ENCODE assay signal across 28 cellular contexts in the genomic region with DNA sequence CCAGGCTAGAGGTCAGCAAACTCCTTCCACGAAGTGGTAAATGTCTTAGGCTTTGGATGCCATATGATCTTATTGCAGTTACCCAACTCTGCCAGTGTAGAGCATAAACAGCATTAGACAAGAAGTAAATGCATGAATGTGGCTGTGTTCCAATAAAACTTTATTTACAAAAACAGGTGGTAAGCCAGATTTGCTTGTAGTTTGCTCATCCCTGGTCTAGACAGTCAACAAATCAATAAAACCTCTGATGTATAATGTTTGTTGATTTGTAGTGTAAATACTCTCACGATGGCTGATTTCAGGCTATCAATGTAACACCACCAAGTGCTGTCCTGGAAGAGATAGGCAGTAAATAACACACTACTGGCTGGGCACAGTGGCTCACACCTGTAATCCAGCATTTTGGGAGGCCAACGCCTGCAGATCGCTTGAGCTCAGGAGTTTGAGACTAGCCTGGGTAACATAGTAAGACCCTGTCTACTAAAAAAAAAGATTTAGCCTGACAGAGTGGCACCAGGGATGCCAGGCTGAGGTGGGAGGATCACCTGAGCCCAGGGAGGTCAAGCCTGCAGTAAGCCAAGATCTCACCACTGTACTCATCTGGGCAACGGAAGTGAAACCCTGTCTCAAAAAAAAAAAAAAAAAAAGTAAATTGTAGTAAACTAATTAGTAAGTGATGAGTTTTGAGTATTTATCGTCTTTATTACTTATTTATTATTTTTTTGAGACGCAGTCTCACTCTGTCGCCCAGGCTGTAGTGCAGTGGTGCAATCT. TPM values are rescaled to one million over a fixed set of nuclear protein-coding genes. Genes with fewer than 3 reads are reported as not detected.
DNase-seq lines count a peak whose midpoint lies in the region; ATAC-seq, FAIRE-seq and TF ChIP-seq lines count a peak whose summit lies in the region.
"Had no signal": no experiment of that assay in that cellular context is flagged by ENCODE, and none has a peak within 500 bp of the region (broad histone marks: within the 10 kb centered on the region; RNA-seq: fewer than 3 reads in every experiment).

No MANE protein-coding gene starts in this region.

- no peaks in the 10 kb centered on the region for H3K4me1 ChIP-seq in PC-3 (ENCODE audit: insufficient read depth, low read length)
- H3K4me1 ChIP-seq in K562 (replicated peaks in 1 of 2; ENCODE audit: control insufficient read depth in 2 of 2, insufficient read depth in 2 of 2, low read length in 2 of 2) = no peaks in the 10 kb centered on the region
- H3K4me1 ChIP-seq: BLaER1 treated with 17β-estradiol and CSF1 and Interleukin-3, amounts not matched to agents 10 nM and 100 nM; Caco-2; Peyer's patch had no signal

- H3K36me3 ChIP-seq in PC-3 (ENCODE audit: low read depth, low read length) (no peaks in the 10 kb centered on the region), K562 (ENCODE audit: control insufficient read depth, insufficient read depth, low read length) (no peaks in the 10 kb centered on the region)
- H3K36me3 ChIP-seq: BLaER1 treated with 17β-estradiol and CSF1 and Interleukin-3, amounts not matched to agents 10 nM and 100 nM; Peyer's patch had no signal

- H4K20me1 ChIP-seq in PC-3 (ENCODE audit: low read length) (no peaks in the 10 kb centered on the region), K562 (replicated peaks; ENCODE audit: control insufficient read depth, insufficient read depth, low read length) (no peaks in the 10 kb centered on the region)
- H4K20me1 ChIP-seq: BLaER1 treated with 17β-estradiol and CSF1 and Interleukin-3, amounts not matched to agents 10 nM and 100 nM had no signal

- no peaks in the 10 kb centered on the region for H3K79me2 ChIP-seq in PC-3 (ENCODE audit: low read length)
- no peaks in the 10 kb centered on the region for H3K79me2 ChIP-seq in K562 (ENCODE audit: control insufficient read depth, insufficient read depth, low read length)

- TF ChIP-seq RAD21 in K562 (CRISPR knock-in tag; conservative IDR thresholded peaks at IDR 0.05 in 1 of 2, IDR thresholded peaks at IDR 0.05 in 1 of 2) = no peak

- intact Hi-C loops in PC-3 (cut with micrococcal nuclease) = no loop called here
- intact Hi-C loops in K562 (cut with micrococcal nuclease) = no loop called here

- no peak overlapping the region for H2AFZ ChIP-seq in PC-3 (ENCODE audit: low read length)
- no peak overlapping the region for H2AFZ ChIP-seq in K562 (ENCODE audit: low read depth, low read length)

- no peak for TF ChIP-seq EP300 in K562 (IDR thresholded peaks at IDR 0.05; ENCODE audit: low read length)

- no peaks in the 10 kb centered on the region for H3K27me3 ChIP-seq in PC-3 (ENCODE audit: low read length)
- H3K27me3 ChIP-seq in K562 (ENCODE audit: control insufficient read depth in 2 of 2, insufficient read depth in 2 of 2, low read length in 2 of 2) = peaks cover 2 to 5% of the 10 kb centered on the region in 2 experiments; a peak in 3 of 5 replicates
- H3K27me3 ChIP-seq: BLaER1 treated with 17β-estradiol and CSF1 and Interleukin-3, amounts not matched to agents 10 nM and 100 nM; Peyer's patch had no signal

- TF ChIP-seq CTCF in PC-3 (conservative IDR thresholded peaks at IDR 0.05; ENCODE audit: low read depth, low read length) (no peak), K562 (IDR thresholded peaks at IDR 0.05 in 2 of 3, conservative IDR thresholded peaks at IDR 0.05 in 1 of 3; ENCODE audit: insufficient read depth in 2 of 3, low read depth in 1 of 3, low read length in 3 of 3) (no peak)

- no peak for TF ChIP-seq POLR2A in K562 (conservative IDR thresholded peaks at IDR 0.05)

- in situ Hi-C loops in K562 (cut with MboI) = no loop called here

- H3K4me2 ChIP-seq in PC-3 (ENCODE audit: low read length) (no peak overlapping the region), K562 (ENCODE audit: insufficient read depth, low read length) (no peak overlapping the region)
- H3K4me2 ChIP-seq: BLaER1 treated with 17β-estradiol and CSF1 and Interleukin-3, amounts not matched to agents 10 nM and 100 nM had no signal

- no peaks in the 10 kb centered on the region for H3F3A ChIP-seq in PC-3 (ENCODE audit: low read length, unreplicated experiment)

- WGBS in K562 (ENCODE audit: insufficient coverage, low coverage, missing lambda C conversion rate) = 25% methylated on average over 8 of the region's 8 CpGs

- DNase-seq in DMS 273 (lab: John Stamatoyannopoulos, UW; ENCODE audit: unreplicated experiment) = peak; percentile 16
- no peak for DNase-seq in DMS 273 treated with DMSO at 0.1 percent for 48 hours (lab: John Stamatoyannopoulos, UW)
- DNase-seq in PC-3 = peak; percentile 30
- no peak for DNase-seq in K562 (ENCODE audit: extremely low read depth in 1 of 4, low spot score in 3 of 4)
- DNase-seq in putamen (ENCODE audit: low spot score) = no peak
- DNase-seq: Caco-2; CD4-positive, alpha-beta memory T cell; DMS153; GDM1; GOT3; HCEC 1CT; Karpas-422; NCI-H1092; NCI-H1436; NCI-H187 treated with DMSO at 0.1 percent for 48 hours; NCI-H2227 treated with DMSO at 0.1 percent for 48 hours; NCI-H510A treated with DMSO at 0.1 percent for 48 hours; NCI-H748 treated with DMSO at 0.1 percent for 48 hours; Peyer's patch; Right ventricle myocardium superior; T-helper 2 cell had no signal

- no peak overlapping the region for H3K9ac ChIP-seq in PC-3 (ENCODE audit: low read length)
- no peak overlapping the region for H3K9ac ChIP-seq in K562 (ENCODE audit: insufficient read depth in 1 of 2, low read depth in 2 of 2, low read length in 2 of 2)
- H3K9ac ChIP-seq: BLaER1 treated with 17β-estradiol and CSF1 and Interleukin-3, amounts not matched to agents 10 nM and 100 nM had no signal

- H3K9me1 ChIP-seq in K562 (ENCODE audit: control insufficient read depth, insufficient read depth, low read length) = no peaks in the 10 kb centered on the region

- POLR2A ChIA-PET in PC-3 (lab: Charles Lee; ENCODE audit: unreplicated experiment) = no interaction called here
- POLR2A ChIA-PET in K562 (lab: Yijun Ruan, JAX) = interaction anchor here (0.6 kb wide), 1 partner anchor 133 kb away, joined by 3 read pairs; a partner anchor contains a TSS

- H3K27ac ChIP-seq in PC-3 (ENCODE audit: low read length) (no peak overlapping the region), K562 (ENCODE audit: extremely low read depth, low read depth, low read length) (no peak overlapping the region)
- H3K27ac ChIP-seq: 22Rv1; BLaER1 treated with 17β-estradiol and CSF1 and Interleukin-3, amounts not matched to agents 10 nM and 100 nM; Peyer's patch had no signal

- CTCF ChIA-PET in PC-3 (lab: Charles Lee) = no interaction called here
- CTCF ChIA-PET in K562 (lab: Yijun Ruan, JAX; ENCODE audit: low intra/inter-chr PET ratio) = no interaction called here

- ATAC-seq in PC-3 (no peak), K562 (no peak), GM19455 (IDR thresholded peaks at IDR 0.05; ENCODE audit: unreplicated experiment) (no peak), HG02884 (IDR thresholded peaks at IDR 0.05; ENCODE audit: unreplicated experiment) (no peak), SK-N-SH treated with all-trans-retinoic acid at 6 μM for 48 hours (no peak)

- H3K9me3 ChIP-seq in PC-3 (ENCODE audit: low read length) = no peaks in the 10 kb centered on the region
- H3K9me3 ChIP-seq in K562 (replicated peaks; ENCODE audit: control insufficient read depth, insufficient read depth, low read depth, low read length) = peaks cover 3% of the 10 kb centered on the region; the same call in 1 of the 2 replicates
- H3K9me3 ChIP-seq: Peyer's patch had no signal

- no peak for FAIRE-seq in K562 (lab: Jason Lieb, UNC)

- no peaks in the 10 kb centered on the region for H3K9me2 ChIP-seq in PC-3 (replicated peaks; ENCODE audit: low read length)

- no TSS peak for BruUV-seq in PC-3 (replicated peaks; lab: Mats Ljungman, UMichigan)
- BruUV-seq in K562 (replicated peaks; lab: Mats Ljungman, UMichigan) = no TSS peak

- H3K4me3 ChIP-seq in PC-3 (ENCODE audit: low read length) = no peak overlapping the region
- H3K4me3 ChIP-seq in K562 = no peak overlapping the region
- H3K4me3 ChIP-seq: BLaER1 treated with 17β-estradiol and CSF1 and Interleukin-3, amounts not matched to agents 10 nM and 100 nM; Peyer's patch had no signal

RNA-seq across cellular contexts. Expression of a gene that starts 6.9 kb away (rescaled TPM):
- 0.17 and 1.1 TPM in 2 replicates for total RNA-seq in PC-3 (2014; rRNA removed)
- total RNA-seq in K562 (2011; cell fraction: chromatin; rRNA removed; ENCODE audit: low replicate concordance) = 0.60 and 2.4 TPM in 2 replicates
- total RNA-seq in K562 (2011; cell fraction: nucleolus; rRNA removed) = 0.39 and 3.2 TPM in 2 replicates
- 0.95 and 1.5 TPM in 2 replicates for total RNA-seq in K562 (2011; cell fraction: nucleoplasm; rRNA removed)
- total RNA-seq in K562 (2014; rRNA removed) = 0.04 and 0.32 TPM in 2 replicates
- total RNA-seq in K562 (2014; rRNA removed; fragmentation: Illumina TruSeq; extraction: Trizol) = 0.13 and 0.47 TPM in 2 replicates
- total RNA-seq in K562 (2015; rRNA removed; fragmentation: Illumina TruSeq; extraction: Trizol) = 0.45 and 0.47 TPM in 2 replicates
- total RNA-seq in K562 (2021) = 0.56 and 1.1 TPM in 2 replicates
- 1.4 and 3.3 TPM in 2 replicates for polyA plus RNA-seq in K562 (2011; rRNA removed)
- 0.84 and 3.5 TPM in 2 replicates for polyA plus RNA-seq in K562 (2011; cell fraction: cytosol; rRNA removed)
- polyA plus RNA-seq in K562 (2011; cell fraction: nucleus; rRNA removed) = 0.46 and 1.6 TPM in 2 replicates
- 2.2 and 2.5 TPM in 2 replicates for polyA plus RNA-seq in K562 (2012)
- polyA plus RNA-seq in K562 (2014; fragmentation: Illumina TruSeq; extraction: Trizol) = 0.21 and 0.46 TPM in 2 replicates
- polyA plus RNA-seq in K562 (2014; fragmentation: Nextera tagmentation; extraction: Ambion mirVana) = 1 to 10 TPM in 1 of 2 experiments, under 1 TPM in 1; 0.76 to 1.5 TPM
- polyA plus RNA-seq in K562 (2014; rRNA removed) = 0.85 and 1.1 TPM in 2 replicates
- polyA minus RNA-seq in K562 (2011; rRNA and poly(A)+ RNA removed) = 0.09 and 0.81 TPM in 2 replicates
- polyA minus RNA-seq in K562 (2011; cell fraction: cytosol; rRNA and poly(A)+ RNA removed) = 0.86 TPM in 1 of 2 replicates, not detected in the other
- 0.40 and 0.44 TPM in 2 replicates for polyA minus RNA-seq in K562 (2011; cell fraction: nucleus; rRNA and poly(A)+ RNA removed)
- total RNA-seq: Caco-2; CD4-positive, alpha-beta memory T cell; Peyer's patch; Right ventricle myocardium superior had no signal
- polyA plus RNA-seq: CD4-positive, alpha-beta memory T cell; IgD-negative memory B cell had no signal

RNA-seq across cellular contexts. Expression of a gene that starts 15.8 kb away (rescaled TPM):
- total RNA-seq in PC-3 (2014; rRNA removed) (not detected in 2 replicates), K562 (2014; rRNA removed) (not detected in 2 replicates), K562 (2014; rRNA removed; fragmentation: Illumina TruSeq; extraction: Trizol) (not detected in 2 replicates), K562 (2015; rRNA removed; fragmentation: Illumina TruSeq; extraction: Trizol) (not detected in 2 replicates), K562 (2021) (not detected in 2 replicates)
- total RNA-seq in K562 (2011; cell fraction: chromatin; rRNA removed; ENCODE audit: low replicate concordance) = not detected in 2 replicates
- total RNA-seq in K562 (2011; cell fraction: nucleolus; rRNA removed) = not detected in 2 replicates
- not detected in 2 replicates for total RNA-seq in K562 (2011; cell fraction: nucleoplasm; rRNA removed)
- polyA plus RNA-seq in K562 (2011; rRNA removed) (not detected in 2 replicates), K562 (2014; fragmentation: Illumina TruSeq; extraction: Trizol) (not detected in 2 replicates), K562 (2014; fragmentation: Nextera tagmentation; extraction: Ambion mirVana) (not detected), K562 (2014; rRNA removed) (not detected in 2 replicates)
- not detected in 2 replicates for polyA plus RNA-seq in K562 (2011; cell fraction: cytosol; rRNA removed)
- polyA plus RNA-seq in K562 (2011; cell fraction: nucleus; rRNA removed) = not detected in 2 replicates
- not detected in 2 replicates for polyA plus RNA-seq in K562 (2012)
- not detected in 2 replicates for polyA minus RNA-seq in K562 (2011; rRNA and poly(A)+ RNA removed)
- not detected in 2 replicates for polyA minus RNA-seq in K562 (2011; cell fraction: cytosol; rRNA and poly(A)+ RNA removed)
- not detected in 2 replicates for polyA minus RNA-seq in K562 (2011; cell fraction: nucleus; rRNA and poly(A)+ RNA removed)
- total RNA-seq: Caco-2; CD4-positive, alpha-beta memory T cell; MCF 10A; Peyer's patch had no signal
- polyA plus RNA-seq: CD4-positive, alpha-beta memory T cell; IgD-negative memory B cell had no signal

RNA-seq across cellular contexts. Expression of a gene that starts 19.0 kb away (rescaled TPM):
- total RNA-seq in PC-3 (2014; rRNA removed) (241 and 318 TPM in 2 replicates), K562 (2014; rRNA removed) (215 TPM in 2 replicates), K562 (2014; rRNA removed; fragmentation: Illumina TruSeq; extraction: Trizol) (122 and 133 TPM in 2 replicates), K562 (2015; rRNA removed; fragmentation: Illumina TruSeq; extraction: Trizol) (157 and 163 TPM in 2 replicates), K562 (2021) (233 and 248 TPM in 2 replicates)
- 205 and 214 TPM in 2 replicates for total RNA-seq in K562 (2011; cell fraction: chromatin; rRNA removed; ENCODE audit: low replicate concordance)
- 106 and 120 TPM in 2 replicates for total RNA-seq in K562 (2011; cell fraction: nucleolus; rRNA removed)
- total RNA-seq in K562 (2011; cell fraction: nucleoplasm; rRNA removed) = 138 and 174 TPM in 2 replicates
- polyA plus RNA-seq in K562 (2011; rRNA removed) (60.8 and 85.9 TPM in 2 replicates), K562 (2014; fragmentation: Illumina TruSeq; extraction: Trizol) (236 and 246 TPM in 2 replicates), K562 (2014; fragmentation: Nextera tagmentation; extraction: Ambion mirVana) (10 to 100 TPM; 58.3 to 93.8 TPM), K562 (2014; rRNA removed) (114 and 169 TPM in 2 replicates)
- 79.1 and 143 TPM in 2 replicates for polyA plus RNA-seq in K562 (2011; cell fraction: cytosol; rRNA removed)
- polyA plus RNA-seq in K562 (2011; cell fraction: nucleus; rRNA removed) = 147 and 154 TPM in 2 replicates
- 163 and 198 TPM in 2 replicates for polyA plus RNA-seq in K562 (2012)
- 54.7 and 73.9 TPM in 2 replicates for polyA minus RNA-seq in K562 (2011; rRNA and poly(A)+ RNA removed)
- 70.6 and 94.1 TPM in 2 replicates for polyA minus RNA-seq in K562 (2011; cell fraction: cytosol; rRNA and poly(A)+ RNA removed)
- polyA minus RNA-seq in K562 (2011; cell fraction: nucleus; rRNA and poly(A)+ RNA removed) = 27.5 and 55.3 TPM in 2 replicates

RNA-seq across cellular contexts. Expression of a gene that starts 21.3 kb away (rescaled TPM):
- total RNA-seq in PC-3 (2014; rRNA removed) (74.5 and 84.2 TPM in 2 replicates), K562 (2014; rRNA removed) (not detected in 2 replicates), K562 (2014; rRNA removed; fragmentation: Illumina TruSeq; extraction: Trizol) (not detected in 2 replicates), K562 (2015; rRNA removed; fragmentation: Illumina TruSeq; extraction: Trizol) (not detected in 2 replicates), K562 (2021) (not detected in 2 replicates)
- total RNA-seq in K562 (2011; cell fraction: chromatin; rRNA removed; ENCODE audit: low replicate concordance) = not detected in 2 replicates
- not detected in 2 replicates for total RNA-seq in K562 (2011; cell fraction: nucleolus; rRNA removed)
- not detected in 2 replicates for total RNA-seq in K562 (2011; cell fraction: nucleoplasm; rRNA removed)
- polyA plus RNA-seq in K562 (2011; rRNA removed) (not detected in 2 replicates), K562 (2014; fragmentation: Illumina TruSeq; extraction: Trizol) (not detected in 2 replicates), K562 (2014; fragmentation: Nextera tagmentation; extraction: Ambion mirVana) (not detected), K562 (2014; rRNA removed) (not detected in 2 replicates)
- not detected in 2 replicates for polyA plus RNA-seq in K562 (2011; cell fraction: cytosol; rRNA removed)
- polyA plus RNA-seq in K562 (2011; cell fraction: nucleus; rRNA removed) = not detected in 2 replicates
- not detected in 2 replicates for polyA plus RNA-seq in K562 (2012)
- not detected in 2 replicates for polyA minus RNA-seq in K562 (2011; rRNA and poly(A)+ RNA removed)
- polyA minus RNA-seq in K562 (2011; cell fraction: cytosol; rRNA and poly(A)+ RNA removed) = not detected in 2 replicates
- not detected in 2 replicates for polyA minus RNA-seq in K562 (2011; cell fraction: nucleus; rRNA and poly(A)+ RNA removed)
- total RNA-seq: Caco-2; CD4-positive, alpha-beta memory T cell; MCF 10A; Peyer's patch; Right ventricle myocardium superior had no signal
- polyA plus RNA-seq: CD4-positive, alpha-beta memory T cell; IgD-negative memory B cell had no signal

RNA-seq across cellular contexts. Expression of a gene that starts 30.8 kb away (rescaled TPM):
- total RNA-seq in PC-3 (2014; rRNA removed) (124 and 131 TPM in 2 replicates), K562 (2014; rRNA removed) (108 and 137 TPM in 2 replicates), K562 (2014; rRNA removed; fragmentation: Illumina TruSeq; extraction: Trizol) (123 and 126 TPM in 2 replicates), K562 (2015; rRNA removed; fragmentation: Illumina TruSeq; extraction: Trizol) (117 and 123 TPM in 2 replicates), K562 (2021) (285 and 295 TPM in 2 replicates)
- total RNA-seq in K562 (2011; cell fraction: chromatin; rRNA removed; ENCODE audit: low replicate concordance) = 25.3 and 48.9 TPM in 2 replicates
- 39.3 and 51.5 TPM in 2 replicates for total RNA-seq in K562 (2011; cell fraction: nucleolus; rRNA removed)
- total RNA-seq in K562 (2011; cell fraction: nucleoplasm; rRNA removed) = 50.8 and 78.0 TPM in 2 replicates
- polyA plus RNA-seq in K562 (2011; rRNA removed) (160 and 218 TPM in 2 replicates), K562 (2014; fragmentation: Illumina TruSeq; extraction: Trizol) (413 and 508 TPM in 2 replicates), K562 (2014; fragmentation: Nextera tagmentation; extraction: Ambion mirVana) (100 to 1,000 TPM; 631 to 651 TPM), K562 (2014; rRNA removed) (226 and 263 TPM in 2 replicates)
- 292 and 374 TPM in 2 replicates for polyA plus RNA-seq in K562 (2011; cell fraction: cytosol; rRNA removed)
- 107 and 151 TPM in 2 replicates for polyA plus RNA-seq in K562 (2011; cell fraction: nucleus; rRNA removed)
- 188 and 324 TPM in 2 replicates for polyA plus RNA-seq in K562 (2012)
- 92.4 and 96.0 TPM in 2 replicates for polyA minus RNA-seq in K562 (2011; rRNA and poly(A)+ RNA removed)
- 40.0 and 64.2 TPM in 2 replicates for polyA minus RNA-seq in K562 (2011; cell fraction: cytosol; rRNA and poly(A)+ RNA removed)
- 18.3 and 29.5 TPM in 2 replicates for polyA minus RNA-seq in K562 (2011; cell fraction: nucleus; rRNA and poly(A)+ RNA removed)

Comparison
In these comparisons a context has a peak if more than half of its experiments do, and no peak if none do; other contexts are left out.
1. DNase-seq: peak in DMS 273 (single experiment) and PC-3 (single experiment); none in DMS 273 treated with DMSO at 0.1 percent for 48 hours (single experiment), K562 (0 of 4) and putamen (single experiment).